In genomic region chr13:95636853-95637252, GRCh38 we compare ENCODE assay signal across 18 cellular contexts. TPM values are rescaled to one million over a fixed set of nuclear protein-coding genes. Genes with fewer than 3 reads are reported as not detected.
DNase-seq lines count a peak whose midpoint lies in the region; ATAC-seq lines count a peak whose summit lies in the region.
"Had no signal": no experiment of that assay in that cellular context is flagged by ENCODE, and none has a peak within 500 bp of the region (broad histone marks: within the 10 kb centered on the region; RNA-seq: fewer than 3 reads in every experiment).

No MANE protein-coding gene starts in this region.

- H3K4me3 Mint-ChIP-seq in activated T-cell treated with anti-CD3 and anti-CD28 coated beads, Interleukin-2, amount 50 U/mL, for 4 hours, result no peak overlapping the region
- H3K4me3 Mint-ChIP-seq in activated naive CD8-positive, alpha-beta T cell treated with anti-CD3 and anti-CD28 coated beads for 36 hours, result no peak overlapping the region
- H3K4me3 Mint-ChIP-seq: H9 had no signal

- DNase-seq in activated T-cell treated with anti-CD3 and anti-CD28 coated beads, Interleukin-2, amount 50 U/mL, for 4 hours, result no peak
- no peak for DNase-seq in activated T-cell treated with anti-CD3 and anti-CD28 coated beads, Interleukin-2, amount 50 U/mL, for 1 hour
- DNase-seq in OCI-M1 (lab: John Stamatoyannopoulos, UW), result peak; percentile 21
- DNase-seq in activated naive CD8-positive, alpha-beta T cell treated with anti-CD3 and anti-CD28 coated beads for 36 hours, result no peak
- no peak for DNase-seq in stimulated activated naive CD8-positive, alpha-beta T cell treated with anti-CD3 and anti-CD28 coated beads, Interleukin-15, Interleukin-2, amounts not matched to agents 100 U/mL and 50 U/mL, for 24 hours
- no peak for DNase-seq in OCI-M2 (lab: John Stamatoyannopoulos, UW; ENCODE audit: unreplicated experiment)
- no peak for DNase-seq in NK-92 (lab: John Stamatoyannopoulos, UW; ENCODE audit: unreplicated experiment)
- DNase-seq: C1 segment of cervical spinal cord, DMS79 treated with DMSO at 0.1 percent for 48 hours, H9, Karpas-422, MM.1S, NCI-H1417, NCI-H2029, NCI-H2171 treated with DMSO at 0.1 percent for 48 hours, NCI-H446 treated with DMSO at 0.1 percent for 48 hours, NCI-H748 treated with DMSO at 0.1 percent for 48 hours, PC-9 had no signal

- H3K4me1 Mint-ChIP-seq in activated T-cell treated with anti-CD3 and anti-CD28 coated beads, Interleukin-2, amount 50 U/mL, for 4 hours (ENCODE audit: low read depth), result peaks cover 9% of the 10 kb centered on the region
- H3K4me1 Mint-ChIP-seq in activated naive CD8-positive, alpha-beta T cell treated with anti-CD3 and anti-CD28 coated beads for 36 hours, result peaks cover 9% of the 10 kb centered on the region

- H3K27me3 Mint-ChIP-seq in activated T-cell treated with anti-CD3 and anti-CD28 coated beads, Interleukin-2, amount 50 U/mL, for 4 hours (ENCODE audit: low read depth), result peaks cover 26% of the 10 kb centered on the region
- H3K27me3 Mint-ChIP-seq in activated naive CD8-positive, alpha-beta T cell treated with anti-CD3 and anti-CD28 coated beads for 36 hours, result peaks cover 23% of the 10 kb centered on the region

- H3K27ac Mint-ChIP-seq in activated naive CD8-positive, alpha-beta T cell treated with anti-CD3 and anti-CD28 coated beads for 36 hours, result peak overlapping the region; percentile 71
- H3K27ac Mint-ChIP-seq: H9 had no signal

- peak; percentile 41 to 46 for ATAC-seq in activated T-cell treated with anti-CD3 and anti-CD28 coated beads, Interleukin-2, amount 50 U/mL, for 4 hours
- peak; percentile 61 for ATAC-seq in stimulated activated naive CD8-positive, alpha-beta T cell treated with anti-CD3 and anti-CD28 coated beads, Interleukin-15, Interleukin-2, amounts not matched to agents 100 U/mL and 50 U/mL, for 24 hours

- H3K9me3 Mint-ChIP-seq in activated T-cell treated with anti-CD3 and anti-CD28 coated beads, Interleukin-2, amount 50 U/mL, for 4 hours, result no peaks in the 10 kb centered on the region
- H3K9me3 Mint-ChIP-seq in activated naive CD8-positive, alpha-beta T cell treated with anti-CD3 and anti-CD28 coated beads for 36 hours, result no peaks in the 10 kb centered on the region
- H3K9me3 Mint-ChIP-seq: H9 had no signal

- H3K36me3 Mint-ChIP-seq in activated T-cell treated with anti-CD3 and anti-CD28 coated beads, Interleukin-2, amount 50 U/mL, for 4 hours (ENCODE audit: insufficient read depth), result no peaks in the 10 kb centered on the region
- H3K36me3 Mint-ChIP-seq in activated naive CD8-positive, alpha-beta T cell treated with anti-CD3 and anti-CD28 coated beads for 36 hours, result no peaks in the 10 kb centered on the region

RNA-seq across cellular contexts. Expression of gene DZIP1, which starts 7.7 kb away (rescaled TPM):
- under 1 TPM in 2 of 3 donors, not detected in 1; 0.16 to 0.23 TPM for total RNA-seq in activated T-cell treated with anti-CD3 and anti-CD28 coated beads, Interleukin-2, amount 50 U/mL, for 4 hours
- 1 to 10 TPM in 1 of 2 experiments, under 1 TPM in 1; 0.36 to 1.1 TPM for total RNA-seq in activated naive CD8-positive, alpha-beta T cell treated with anti-CD3 and anti-CD28 coated beads for 36 hours
- total RNA-seq: PC-9 had no signal

RNA-seq across cellular contexts. Expression of gene DNAJC3, which starts 40.1 kb away (rescaled TPM):
- total RNA-seq in activated T-cell treated with anti-CD3 and anti-CD28 coated beads, Interleukin-2, amount 50 U/mL, for 4 hours, result 10 to 100 TPM; 30.2 to 39.3 (median 31.2) TPM
- total RNA-seq in activated naive CD8-positive, alpha-beta T cell treated with anti-CD3 and anti-CD28 coated beads for 36 hours, result 10 to 100 TPM; 19.1 to 19.6 TPM
